15 cellular contexts compared by ENCODE assay signal in genomic region chr1:178951600-178951999, GRCh38.
"Had no signal": no experiment of that assay in that cellular context is flagged by ENCODE, and none has a peak within 500 bp of the region (broad histone marks: within the 10 kb centered on the region; RNA-seq: fewer than 3 reads in every experiment).

No MANE protein-coding gene starts in this region.

- H3K36me3 ChIP-seq: gastrocnemius medialis, heart right ventricle, suprapubic skin, tibial artery, upper lobe of right lung had no signal

- ATAC-seq: gastrocnemius medialis; heart right ventricle; natural killer cell; stimulated activated naive CD8-positive, alpha-beta T cell treated with anti-CD3 and anti-CD28 coated beads, Interleukin-15, Interleukin-2, amounts not matched to agents 100 U/mL and 50 U/mL, for 24 hours; upper lobe of right lung had no signal

- H3K27ac Mint-ChIP-seq: natural killer cell had no signal

- H3K4me3 Mint-ChIP-seq: central memory CD8-positive, alpha-beta T cell; natural killer cell had no signal

- DNase-seq: cortex of kidney; dorsolateral prefrontal cortex; effector CD8-positive, alpha-beta T cell; gastrocnemius medialis; heart right ventricle; hypothalamus; kidney glomerular epithelial cell; natural killer cell; small intestine; stimulated activated CD4-positive, alpha-beta T cell treated with anti-CD3 and anti-CD28 coated beads, Interleukin-12 subunit alpha, Interleukin-12 subunit beta, amount 100 ng/mL, for 4 hours; stimulated activated naive CD8-positive, alpha-beta T cell treated with anti-CD3 and anti-CD28 coated beads, Interleukin-15, Interleukin-2, amounts not matched to agents 100 U/mL and 50 U/mL, for 24 hours; upper lobe of right lung had no signal

- H3K9me3 Mint-ChIP-seq: central memory CD8-positive, alpha-beta T cell; natural killer cell had no signal

- H3K27me3 ChIP-seq: dorsolateral prefrontal cortex, gastrocnemius medialis, heart right ventricle, tibial artery, upper lobe of right lung had no signal

- H3K9me3 ChIP-seq: gastrocnemius medialis, heart right ventricle, suprapubic skin, tibial artery, upper lobe of right lung had no signal

- H3K27ac ChIP-seq: dorsolateral prefrontal cortex, gastrocnemius medialis, heart right ventricle, suprapubic skin, upper lobe of right lung had no signal

- H3K4me3 ChIP-seq: dorsolateral prefrontal cortex, gastrocnemius medialis, heart right ventricle, suprapubic skin, tibial artery, upper lobe of right lung had no signal

- H3K4me1 Mint-ChIP-seq: central memory CD8-positive, alpha-beta T cell; natural killer cell had no signal

- H3K4me1 ChIP-seq: gastrocnemius medialis, upper lobe of right lung had no signal

- H3K36me3 Mint-ChIP-seq: natural killer cell had no signal
